ENCODE assay signal across 22 cellular contexts in genomic region chr3:99941211-99941610, GRCh38.
"Had no signal": no experiment of that assay in that cellular context is flagged by ENCODE, and none has a peak within 500 bp of the region (broad histone marks: within the 10 kb centered on the region; RNA-seq: fewer than 3 reads in every experiment).

No MANE protein-coding gene starts in this region.

- ATAC-seq: activated CD4-positive, CD25-positive, alpha-beta regulatory T cell treated with anti-CD3 and anti-CD28 coated beads, Interleukin-2, amount 50 U/mL, for 24 hours; activated CD8-positive, alpha-beta T cell treated with anti-CD3 and anti-CD28 coated beads for 36 hours; activated naive CD4-positive, alpha-beta T cell treated with anti-CD3 and anti-CD28 coated beads, Interleukin-2, amount 50 U/mL, for 72 hours; activated naive CD8-positive, alpha-beta T cell treated with anti-CD3 and anti-CD28 coated beads, Interleukin-2, amount 50 U/mL, for 24 hours; PC-3 had no signal

- DNase-seq: activated CD4-positive, alpha-beta T cell treated with anti-CD3 and anti-CD28 coated beads for 4 hours; activated CD8-positive, alpha-beta T cell treated with anti-CD3 and anti-CD28 coated beads for 36 hours; activated effector memory CD4-positive, alpha-beta T cell treated with anti-CD3 and anti-CD28 coated beads, Interleukin-2, amount 50 U/mL, for 16 hours; activated naive CD4-positive, alpha-beta T cell treated with Interleukin-2 at 50 U/mL for 16 hours; activated naive CD8-positive, alpha-beta T cell treated with anti-CD3 and anti-CD28 coated beads, Interleukin-2, amount 50 U/mL, for 24 hours; activated T-cell treated with anti-CD3 and anti-CD28 coated beads, Interleukin-2, amount 50 U/mL, for 24 hours; amygdala; brain microvascular endothelial cell; cerebellar nuclear complex; MG63; MV-4-11; NCI-H1105; NCI-H1436; NCI-H1694 treated with DMSO at 0.1 percent for 48 hours; NCI-H2029 treated with DMSO at 0.1 percent for 48 hours; NCI-H510A treated with DMSO at 0.1 percent for 48 hours; PC-3; SHP77 treated with DMSO at 0.1 percent for 48 hours had no signal

- H3K36me3 Mint-ChIP-seq: activated naive CD4-positive, alpha-beta T cell treated with anti-CD3 and anti-CD28 coated beads, Interleukin-2, amount 50 U/mL, for 72 hours had no signal

- H3K27me3 Mint-ChIP-seq: activated CD8-positive, alpha-beta T cell treated with anti-CD3 and anti-CD28 coated beads for 36 hours; activated naive CD8-positive, alpha-beta T cell treated with anti-CD3 and anti-CD28 coated beads, Interleukin-2, amount 50 U/mL, for 24 hours; activated T-cell treated with anti-CD3 and anti-CD28 coated beads, Interleukin-2, amount 50 U/mL, for 24 hours had no signal

- H3K4me3 Mint-ChIP-seq: activated CD8-positive, alpha-beta T cell treated with anti-CD3 and anti-CD28 coated beads for 36 hours; activated naive CD8-positive, alpha-beta T cell treated with anti-CD3 and anti-CD28 coated beads, Interleukin-2, amount 50 U/mL, for 24 hours; activated T-cell treated with anti-CD3 and anti-CD28 coated beads, Interleukin-2, amount 50 U/mL, for 24 hours; T-helper 1 cell treated with Interleukin-12 subunit alpha and Interleukin-12 subunit beta and Interleukin-4 antibody, amounts not matched to agents 30 μg/mL and 1 μg/mL, for 36 hours had no signal

- H3K36me3 ChIP-seq: brain microvascular endothelial cell, cardiac muscle cell, MG63 had no signal

- H3K9me3 Mint-ChIP-seq: activated CD8-positive, alpha-beta T cell treated with anti-CD3 and anti-CD28 coated beads for 36 hours; activated naive CD4-positive, alpha-beta T cell treated with anti-CD3 and anti-CD28 coated beads, Interleukin-2, amount 50 U/mL, for 72 hours; activated naive CD8-positive, alpha-beta T cell treated with anti-CD3 and anti-CD28 coated beads, Interleukin-2, amount 50 U/mL, for 24 hours; activated T-cell treated with anti-CD3 and anti-CD28 coated beads, Interleukin-2, amount 50 U/mL, for 24 hours; T-helper 1 cell treated with Interleukin-12 subunit alpha and Interleukin-12 subunit beta and Interleukin-4 antibody, amounts not matched to agents 30 μg/mL and 1 μg/mL, for 36 hours had no signal

- H3K9me3 ChIP-seq: MG63 had no signal

- H3K4me3 ChIP-seq: cardiac muscle cell, MG63 had no signal

- H3K27me3 ChIP-seq: brain microvascular endothelial cell, MG63 had no signal

- H3K27ac Mint-ChIP-seq: activated CD8-positive, alpha-beta T cell treated with anti-CD3 and anti-CD28 coated beads for 36 hours; activated naive CD4-positive, alpha-beta T cell treated with anti-CD3 and anti-CD28 coated beads, Interleukin-2, amount 50 U/mL, for 72 hours; activated T-cell treated with anti-CD3 and anti-CD28 coated beads, Interleukin-2, amount 50 U/mL, for 24 hours; T-helper 1 cell treated with Interleukin-12 subunit alpha and Interleukin-12 subunit beta and Interleukin-4 antibody, amounts not matched to agents 30 μg/mL and 1 μg/mL, for 36 hours had no signal

- H3K27ac ChIP-seq: brain microvascular endothelial cell, cardiac muscle cell had no signal
